8 cellular contexts compared by ENCODE assay signal in genomic region chr18:31722369-31722957, GRCh38. TPM values are rescaled to one million over a fixed set of nuclear protein-coding genes. Genes with fewer than 3 reads are reported as not detected.
A peak's percentile ranks its signal among the peaks of the same experiment; 100 is the strongest.
DNase-seq lines count a peak whose midpoint lies in the region; ATAC-seq, FAIRE-seq and TF ChIP-seq lines count a peak whose summit lies in the region.

No MANE protein-coding gene starts in this region.

- 0 out of 2 replicates have a peak, but pooled peaks cover 5% of the 10 kb centered on the region for H3K9me3 ChIP-seq in Karpas-422 (ENCODE audit: low read length)
- peaks cover 0 to 9% (median 0%) of the 10 kb centered on the region in 3 donors for H3K9me3 ChIP-seq in gastroesophageal sphincter
- no peaks in the 10 kb centered on the region for H3K9me3 ChIP-seq in pancreas
- H3K9me3 ChIP-seq in transverse colon = no peaks in the 10 kb centered on the region

- H3K4me1 ChIP-seq in GM23338 (ENCODE audit: insufficient read depth) (peaks cover 2% of the 10 kb centered on the region; the same call in 1 of the 2 replicates), Karpas-422 (ENCODE audit: low read length) (no peaks in the 10 kb centered on the region), gastroesophageal sphincter (peaks cover 0 to 11% (median 0%) of the 10 kb centered on the region in 3 donors), pancreas (no peaks in the 10 kb centered on the region), transverse colon (peaks cover 0 to 9% (median 4%) of the 10 kb centered on the region in 4 donors)

- TF ChIP-seq POLR2A in gastroesophageal sphincter (IDR thresholded peaks at IDR 0.05) (no peak), transverse colon (IDR thresholded peaks at IDR 0.05) (no peak)

- H3K36me3 ChIP-seq in GM23338 (ENCODE audit: insufficient read depth) = no peaks in the 10 kb centered on the region
- H3K36me3 ChIP-seq in Karpas-422 (ENCODE audit: insufficient read depth, low read length) = no peaks in the 10 kb centered on the region
- H3K36me3 ChIP-seq in gastroesophageal sphincter = no peaks in the 10 kb centered on the region
- H3K36me3 ChIP-seq in pancreas = no peaks in the 10 kb centered on the region
- H3K36me3 ChIP-seq in transverse colon = no peaks in the 10 kb centered on the region

- H3K27ac Mint-ChIP-seq in GM23338 = no peak overlapping the region

- H3K36me3 Mint-ChIP-seq in GM23338 (ENCODE audit: low read depth) = peaks cover 12% of the 10 kb centered on the region; the same call in 2 of the 3 replicates

- intact Hi-C loops in pancreas (cut with DNase I) (no loop called here), transverse colon (cut with DNase I; ENCODE audit: low total_unique reads) (no loop called here)

- H3K4me3 ChIP-seq in GM23338 (no peak overlapping the region), Karpas-422 (ENCODE audit: low read length) (no peak overlapping the region), gastroesophageal sphincter (no peak overlapping the region), pancreas (no peak overlapping the region), transverse colon (no peak overlapping the region)

- DNase-seq in GF-D8 (lab: John Stamatoyannopoulos, UW) = peak; percentile 28
- peak; percentile 92 for DNase-seq in GM23338 (ENCODE audit: low spot score)
- peak; percentile 93 for DNase-seq in Karpas-422
- DNase-seq in RPMI7951 (ENCODE audit: low read depth) = peak; percentile 45
- peak; percentile 46 for DNase-seq in activated T-helper 9 cell treated with anti-CD3 and anti-CD28 coated beads, Interleukin-2, amount 50 U/mL, for 16 hours (ENCODE audit: low read depth)
- peak; percentile 61 to 85 (median 74) for DNase-seq in pancreas
- DNase-seq in transverse colon = peak; percentile 86

- peak; percentile 97 for ATAC-seq in GM23338
- peak; percentile 78 for ATAC-seq in gastroesophageal sphincter
- ATAC-seq in pancreas = peak; percentile 83 to 95 (median 93)

- H3K27ac ChIP-seq in GM23338 (ENCODE audit: low read depth) (no peak overlapping the region), Karpas-422 (ENCODE audit: low read length) (no peak overlapping the region), gastroesophageal sphincter (no peak overlapping the region), pancreas (no peak overlapping the region), transverse colon (no peak overlapping the region)

- H3K9ac ChIP-seq in Karpas-422 (ENCODE audit: low read length) = no peak overlapping the region

- in situ Hi-C loops in transverse colon (cut with MboI; ENCODE audit: low pct_ligation_motif_present in 1 of 4, low pct_unique_long_range_greater_than_20kb in 1 of 4, low sequenced_read_pairs in 3 of 4) = loop anchor here (10.0 to 25.0 kb wide), 3 partner anchors 160 to 415 kb away; no protein-coding TSS in a partner anchor

- WGBS in gastroesophageal sphincter (ENCODE audit: low coverage in 1 of 2), 2 donors = 41 to 46% methylated on average over 4 to 5 of the region's 7 CpGs
- 32 to 33% methylated on average over 7 of the region's 7 CpGs for WGBS in pancreas, 2 donors
- 35 to 69% methylated on average over 2 to 7 of the region's 7 CpGs for WGBS in transverse colon (ENCODE audit: low coverage in 1 of 2), 2 donors

- H3K9me2 ChIP-seq in GM23338 (ENCODE audit: insufficient read depth) (no peaks in the 10 kb centered on the region; the same call in 1 of the 2 replicates), Karpas-422 (replicated peaks; ENCODE audit: insufficient read depth, low read length) (no peaks in the 10 kb centered on the region)

- H4K20me1 ChIP-seq in GM23338 (replicated peaks; ENCODE audit: insufficient read depth) (no peaks in the 10 kb centered on the region), Karpas-422 (ENCODE audit: insufficient read depth, low read depth, low read length) (no peaks in the 10 kb centered on the region)

- H3K27me3 ChIP-seq in GM23338 (ENCODE audit: insufficient read depth) = no peaks in the 10 kb centered on the region
- 0 out of 2 replicates have a peak, but pooled peaks cover 3% of the 10 kb centered on the region for H3K27me3 ChIP-seq in Karpas-422 (ENCODE audit: low read length)
- H3K27me3 ChIP-seq in gastroesophageal sphincter = no peaks in the 10 kb centered on the region
- no peaks in the 10 kb centered on the region for H3K27me3 ChIP-seq in pancreas
- peaks cover 4% of the 10 kb centered on the region for H3K27me3 ChIP-seq in transverse colon

- TF ChIP-seq EP300 in gastroesophageal sphincter (IDR thresholded peaks at IDR 0.05) = no peak
- no peak for TF ChIP-seq EP300 in transverse colon (IDR thresholded peaks at IDR 0.05; ENCODE audit: low read depth)

- no peak overlapping the region for H3K4me3 Mint-ChIP-seq in GM23338

- no peak overlapping the region for H2AFZ ChIP-seq in GM23338
- no peak overlapping the region for H2AFZ ChIP-seq in Karpas-422 (ENCODE audit: low read length)

- H3K4me1 Mint-ChIP-seq in GM23338 = peaks cover 3% of the 10 kb centered on the region; the same call in 2 of the 3 replicates

- peak; percentile 90 for TF ChIP-seq CTCF in GM23338 (conservative IDR thresholded peaks at IDR 0.05; ENCODE audit: low read depth in 2 of 2)
- peak; percentile 53 to 87 (median 66) for TF ChIP-seq CTCF in gastroesophageal sphincter (IDR thresholded peaks at IDR 0.05)
- peak; percentile 72 to 91 (median 82) for TF ChIP-seq CTCF in pancreas (IDR thresholded peaks at IDR 0.05)
- TF ChIP-seq CTCF in transverse colon (IDR thresholded peaks at IDR 0.05) = peak; percentile 74 to 90 (median 75)

- H3K9me3 Mint-ChIP-seq in GM23338 = peaks cover 12% of the 10 kb centered on the region

- no peaks in the 10 kb centered on the region for H3K79me2 ChIP-seq in GM23338 (replicated peaks; ENCODE audit: insufficient read depth)
- H3K79me2 ChIP-seq in Karpas-422 (ENCODE audit: low read length) = no peaks in the 10 kb centered on the region

- no peaks in the 10 kb centered on the region for H3F3A ChIP-seq in GM23338 (replicated peaks; ENCODE audit: low read depth)

- peak; percentile 83 for FAIRE-seq in pancreas (lab: Jason Lieb, UNC)

- peaks cover 2% of the 10 kb centered on the region for H3K27me3 Mint-ChIP-seq in GM23338 (ENCODE audit: insufficient read depth, low read depth, poor library complexity)

- no peak overlapping the region for H3K4me2 ChIP-seq in GM23338
- H3K4me2 ChIP-seq in Karpas-422 (ENCODE audit: low read depth, low read length, poor library complexity, severe bottlenecking) = no peak overlapping the region

TF ChIP-seq in GM23338, 12 proteins besides CTCF, POLR2A, EP300 and RAD21:
- TF ChIP-seq, protein P1, sequence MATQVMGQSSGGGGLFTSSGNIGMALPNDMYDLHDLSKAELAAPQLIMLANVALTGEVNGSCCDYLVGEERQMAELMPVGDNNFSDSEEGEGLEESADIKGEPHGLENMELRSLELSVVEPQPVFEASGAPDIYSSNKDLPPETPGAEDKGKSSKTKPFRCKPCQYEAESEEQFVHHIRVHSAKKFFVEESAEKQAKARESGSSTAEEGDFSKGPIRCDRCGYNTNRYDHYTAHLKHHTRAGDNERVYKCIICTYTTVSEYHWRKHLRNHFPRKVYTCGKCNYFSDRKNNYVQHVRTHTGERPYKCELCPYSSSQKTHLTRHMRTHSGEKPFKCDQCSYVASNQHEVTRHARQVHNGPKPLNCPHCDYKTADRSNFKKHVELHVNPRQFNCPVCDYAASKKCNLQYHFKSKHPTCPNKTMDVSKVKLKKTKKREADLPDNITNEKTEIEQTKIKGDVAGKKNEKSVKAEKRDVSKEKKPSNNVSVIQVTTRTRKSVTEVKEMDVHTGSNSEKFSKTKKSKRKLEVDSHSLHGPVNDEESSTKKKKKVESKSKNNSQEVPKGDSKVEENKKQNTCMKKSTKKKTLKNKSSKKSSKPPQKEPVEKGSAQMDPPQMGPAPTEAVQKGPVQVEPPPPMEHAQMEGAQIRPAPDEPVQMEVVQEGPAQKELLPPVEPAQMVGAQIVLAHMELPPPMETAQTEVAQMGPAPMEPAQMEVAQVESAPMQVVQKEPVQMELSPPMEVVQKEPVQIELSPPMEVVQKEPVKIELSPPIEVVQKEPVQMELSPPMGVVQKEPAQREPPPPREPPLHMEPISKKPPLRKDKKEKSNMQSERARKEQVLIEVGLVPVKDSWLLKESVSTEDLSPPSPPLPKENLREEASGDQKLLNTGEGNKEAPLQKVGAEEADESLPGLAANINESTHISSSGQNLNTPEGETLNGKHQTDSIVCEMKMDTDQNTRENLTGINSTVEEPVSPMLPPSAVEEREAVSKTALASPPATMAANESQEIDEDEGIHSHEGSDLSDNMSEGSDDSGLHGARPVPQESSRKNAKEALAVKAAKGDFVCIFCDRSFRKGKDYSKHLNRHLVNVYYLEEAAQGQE (IDR thresholded peaks at IDR 0.05; ENCODE audit: unreplicated experiment) = no peak
- TF ChIP-seq, protein P2, sequence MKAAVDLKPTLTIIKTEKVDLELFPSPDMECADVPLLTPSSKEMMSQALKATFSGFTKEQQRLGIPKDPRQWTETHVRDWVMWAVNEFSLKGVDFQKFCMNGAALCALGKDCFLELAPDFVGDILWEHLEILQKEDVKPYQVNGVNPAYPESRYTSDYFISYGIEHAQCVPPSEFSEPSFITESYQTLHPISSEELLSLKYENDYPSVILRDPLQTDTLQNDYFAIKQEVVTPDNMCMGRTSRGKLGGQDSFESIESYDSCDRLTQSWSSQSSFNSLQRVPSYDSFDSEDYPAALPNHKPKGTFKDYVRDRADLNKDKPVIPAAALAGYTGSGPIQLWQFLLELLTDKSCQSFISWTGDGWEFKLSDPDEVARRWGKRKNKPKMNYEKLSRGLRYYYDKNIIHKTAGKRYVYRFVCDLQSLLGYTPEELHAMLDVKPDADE (IDR thresholded peaks at IDR 0.05) = no peak
- no peak for TF ChIP-seq STAT1 (IDR thresholded peaks at IDR 0.05; ENCODE audit: unreplicated experiment)

RNA-seq across cellular contexts. Expression of gene B4GALT6, which starts 38.1 kb away (rescaled TPM):
- 33.8 and 40.4 TPM in 2 replicates for total RNA-seq in GM23338 (2014; rRNA removed; shearing (Covaris generic))
- 14.8 and 15.9 TPM in 2 replicates for polyA plus RNA-seq in GM23338 (2016; fragmentation: Nextera tagmentation; extraction: Ambion mirVana)
- 0.47 and 0.97 TPM in 2 replicates for total RNA-seq in Karpas-422 (2014; rRNA removed; shearing (Covaris generic); ENCODE audit: low replicate concordance)
- 2.4 and 2.8 TPM in 2 replicates for total RNA-seq in RPMI7951 (2014; rRNA removed; shearing (Covaris generic))
- 10 to 100 TPM in 1 of 4 donors, 1 to 10 TPM in 3; 3.0 to 12.0 (median 5.8) TPM for total RNA-seq in gastroesophageal sphincter
- total RNA-seq in pancreas = 1 to 10 TPM in 5 of 6 donors, under 1 TPM in 1; 0.79 to 4.6 (median 2.8) TPM
- 1 to 10 TPM; 1.2 to 3.8 TPM for polyA plus RNA-seq in pancreas
- 1 to 10 TPM in 2 of 4 donors, under 1 TPM in 2; 0.40 to 3.0 (median 1.6) TPM for total RNA-seq in transverse colon

RNA-seq across cellular contexts. Expression of gene SLC25A52, which starts 38.2 kb away (rescaled TPM):
- total RNA-seq in GM23338 (2014; rRNA removed; shearing (Covaris generic)) = not detected in 2 replicates
- polyA plus RNA-seq in GM23338 (2016; fragmentation: Nextera tagmentation; extraction: Ambion mirVana) = not detected in 2 replicates
- total RNA-seq in Karpas-422 (2014; rRNA removed; shearing (Covaris generic); ENCODE audit: low replicate concordance) = not detected in 2 replicates
- total RNA-seq in RPMI7951 (2014; rRNA removed; shearing (Covaris generic)) = not detected in 2 replicates
- total RNA-seq in gastroesophageal sphincter = under 1 TPM in 1 of 4 donors, not detected in 3; 0.23 TPM
- not detected for total RNA-seq in pancreas
- polyA plus RNA-seq in pancreas = under 1 TPM in 1 of 2 donors, not detected in 1; 0.12 TPM
- total RNA-seq in transverse colon = under 1 TPM in 1 of 4 donors, not detected in 3; 0.64 TPM

Comparison
In these comparisons a context has a peak if more than half of its experiments do, and no peak if none do; other contexts are left out.
1. DNase-seq: peak in every context shown above with its lines; median percentile 93 in Karpas-422; 92 in GM23338; 86 in transverse colon; 74 in pancreas; 46 in activated T-helper 9 cell treated with anti-CD3 and anti-CD28 coated beads, Interleukin-2, amount 50 U/mL, for 16 hours; 45 in RPMI7951; 28 in GF-D8.